22 cellular contexts compared by ENCODE assay signal in the genomic region with DNA sequence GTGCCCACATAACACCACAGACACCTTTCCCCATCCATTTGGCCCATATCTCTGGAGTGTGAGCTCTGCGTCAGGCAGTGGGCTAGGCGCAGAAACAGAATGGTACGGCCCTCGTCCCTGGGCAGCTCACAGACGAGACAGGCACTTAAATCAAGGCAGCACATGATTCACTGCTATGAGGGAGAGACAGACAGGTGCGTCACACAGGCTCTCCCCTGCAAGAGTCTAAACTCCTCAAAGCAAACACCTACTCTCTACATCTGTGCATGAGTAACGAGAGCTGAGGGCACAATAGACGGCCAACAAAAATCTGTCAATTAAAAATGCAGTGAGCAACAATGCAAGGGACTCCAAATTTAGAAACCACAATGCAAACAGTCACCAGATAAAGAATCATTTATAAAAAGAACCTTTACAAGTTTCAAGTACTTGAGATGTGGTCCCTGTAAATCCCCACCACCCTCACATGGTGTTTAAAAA.
DNase-seq lines count a peak whose midpoint lies in the region; ATAC-seq and TF ChIP-seq lines count a peak whose summit lies in the region.
"Had no signal": no experiment of that assay in that cellular context is flagged by ENCODE, and none has a peak within 500 bp of the region (broad histone marks: within the 10 kb centered on the region; RNA-seq: fewer than 3 reads in every experiment).

No MANE protein-coding gene starts in this region.

- H3K27me3 Mint-ChIP-seq in activated naive CD4-positive, alpha-beta T cell treated with anti-CD3 and anti-CD28 coated beads for 36 hours (ENCODE audit: low read depth): peaks cover 3% of the 10 kb centered on the region
- peaks cover 0 to 12% (median 6%) of the 10 kb centered on the region in 5 donors for H3K27me3 Mint-ChIP-seq in naive thymus-derived CD4-positive, alpha-beta T cell
- H3K27me3 Mint-ChIP-seq: B cell had no signal

- DNase-seq in NCI-H226 (peak; percentile 8), Right ventricle myocardium superior (no peak), omental fat pad (ENCODE audit: low spot score) (no peak), MG63 (no peak), NOMO-1 (lab: John Stamatoyannopoulos, UW; ENCODE audit: unreplicated experiment in 2 of 2) (no peak)
- DNase-seq in activated naive CD4-positive, alpha-beta T cell treated with anti-CD3 and anti-CD28 coated beads for 36 hours: no peak
- no peak for DNase-seq in naive thymus-derived CD4-positive, alpha-beta T cell
- DNase-seq: activated naive CD4-positive, alpha-beta T cell treated with Interleukin-2 at 50 U/mL for 16 hours; CD8-positive, alpha-beta memory T cell; DMS153; NCI-H1048; NCI-H1930; NCI-H748 treated with DMSO at 0.1 percent for 48 hours; stimulated activated CD4-positive, alpha-beta T cell treated with anti-CD3 and anti-CD28 coated beads, Interleukin-15, amount 100 ng/mL, for 24 hours; stimulated activated naive CD4-positive, alpha-beta T cell; T1000 had no signal

- peak; percentile 79 for ATAC-seq in Right ventricle myocardium superior (ENCODE audit: poor library complexity)
- ATAC-seq in omental fat pad (ENCODE audit: low FRiP score): peak; percentile 43
- no peak for ATAC-seq in naive thymus-derived CD4-positive, alpha-beta T cell
- ATAC-seq: WTC11 had no signal

- intact Hi-C loops in Right ventricle myocardium superior (cut with DNase I): no loop called here
- intact Hi-C loops in activated naive CD4-positive, alpha-beta T cell treated with anti-CD3 and anti-CD28 coated beads for 36 hours (cut with micrococcal nuclease): no loop called here
- intact Hi-C loops in naive thymus-derived CD4-positive, alpha-beta T cell (cut with micrococcal nuclease): no loop called here

- H3K27me3 ChIP-seq in BLaER1 (peaks cover 6% of the 10 kb centered on the region; the same call in 1 of the 2 replicates), MG63 (no peaks in the 10 kb centered on the region)
- no peaks in the 10 kb centered on the region for H3K27me3 ChIP-seq in naive thymus-derived CD4-positive, alpha-beta T cell (ENCODE audit: control insufficient read depth in 2 of 2, insufficient read depth in 2 of 2, low read length in 2 of 2)
- H3K27me3 ChIP-seq: testis, vagina had no signal

- H3K36me3 ChIP-seq in BLaER1 (no peaks in the 10 kb centered on the region), MG63 (no peaks in the 10 kb centered on the region)
- no peaks in the 10 kb centered on the region for H3K36me3 ChIP-seq in naive thymus-derived CD4-positive, alpha-beta T cell (ENCODE audit: control insufficient read depth in 2 of 3, insufficient read depth in 3 of 3, low read length in 3 of 3)
- H3K36me3 ChIP-seq: vagina had no signal

- peaks cover 29% of the 10 kb centered on the region for H3K4me1 ChIP-seq in BLaER1
- H3K4me1 ChIP-seq in naive thymus-derived CD4-positive, alpha-beta T cell (ENCODE audit: control insufficient read depth in 2 of 2, insufficient read depth in 2 of 2, low read length in 2 of 2): no peaks in the 10 kb centered on the region
- H3K4me1 ChIP-seq: vagina had no signal

- H3K9me3 Mint-ChIP-seq in activated naive CD4-positive, alpha-beta T cell treated with anti-CD3 and anti-CD28 coated beads for 36 hours: no peaks in the 10 kb centered on the region
- peaks cover 0 to 6% (median 2%) of the 10 kb centered on the region in 11 donors for H3K9me3 Mint-ChIP-seq in naive thymus-derived CD4-positive, alpha-beta T cell

- no peak overlapping the region for H3K4me3 Mint-ChIP-seq in activated naive CD4-positive, alpha-beta T cell treated with anti-CD3 and anti-CD28 coated beads for 36 hours
- H3K4me3 Mint-ChIP-seq in naive thymus-derived CD4-positive, alpha-beta T cell: no peak overlapping the region
- H3K4me3 Mint-ChIP-seq: B cell; CD8-positive, alpha-beta memory T cell; neural crest cell; WTC11 had no signal

- CTCF ChIA-PET in activated naive CD4-positive, alpha-beta T cell treated with anti-CD3 and anti-CD28 coated beads for 36 hours (lab: Charles Lee): interaction anchor here (0.9 kb wide), 1 partner anchor 15 kb away, joined by 3 read pairs; no protein-coding TSS in a partner anchor
- CTCF ChIA-PET in naive thymus-derived CD4-positive, alpha-beta T cell (lab: Charles Lee): no interaction called here

- POLR2A ChIA-PET in naive thymus-derived CD4-positive, alpha-beta T cell (lab: Charles Lee): no interaction called here

- H4K20me1 ChIP-seq in BLaER1: no peaks in the 10 kb centered on the region; the same call in 1 of the 2 replicates

- H3K9me3 ChIP-seq in BLaER1 (no peaks in the 10 kb centered on the region), MG63 (no peaks in the 10 kb centered on the region)
- H3K9me3 ChIP-seq in naive thymus-derived CD4-positive, alpha-beta T cell (ENCODE audit: control insufficient read depth in 2 of 3, low read length in 3 of 3): no peaks in the 10 kb centered on the region
- H3K9me3 ChIP-seq: testis, vagina had no signal

- no peak overlapping the region for H3K27ac Mint-ChIP-seq in activated naive CD4-positive, alpha-beta T cell treated with anti-CD3 and anti-CD28 coated beads for 36 hours
- no peak overlapping the region for H3K27ac Mint-ChIP-seq in naive thymus-derived CD4-positive, alpha-beta T cell
- H3K27ac Mint-ChIP-seq: B cell; CD8-positive, alpha-beta memory T cell; WTC11 had no signal

- TF ChIP-seq CTCF in omental fat pad (IDR thresholded peaks at IDR 0.05): no peak

- H3K4me1 Mint-ChIP-seq in activated naive CD4-positive, alpha-beta T cell treated with anti-CD3 and anti-CD28 coated beads for 36 hours (ENCODE audit: low read depth): no peaks in the 10 kb centered on the region
- H3K4me1 Mint-ChIP-seq in naive thymus-derived CD4-positive, alpha-beta T cell: peaks cover 0 to 5% (median 0%) of the 10 kb centered on the region in 7 donors
- H3K4me1 Mint-ChIP-seq: B cell; CD8-positive, alpha-beta memory T cell had no signal

- H3K27ac ChIP-seq in BLaER1: no peak overlapping the region
- no peak overlapping the region for H3K27ac ChIP-seq in naive thymus-derived CD4-positive, alpha-beta T cell (ENCODE audit: low read depth, low read length)
- H3K27ac ChIP-seq: testis, vagina had no signal

- H3K36me3 Mint-ChIP-seq in activated naive CD4-positive, alpha-beta T cell treated with anti-CD3 and anti-CD28 coated beads for 36 hours (ENCODE audit: low read depth): no peaks in the 10 kb centered on the region
- no peaks in the 10 kb centered on the region for H3K36me3 Mint-ChIP-seq in naive thymus-derived CD4-positive, alpha-beta T cell
- H3K36me3 Mint-ChIP-seq: CD8-positive, alpha-beta memory T cell had no signal

- peak overlapping the region; percentile 9; the same call in 1 of the 2 replicates for H3K4me2 ChIP-seq in BLaER1

- no peak overlapping the region for H3K9ac ChIP-seq in BLaER1

- H3K4me3 ChIP-seq in BLaER1: no peak overlapping the region
- no peak overlapping the region for H3K4me3 ChIP-seq in MG63
- no peak overlapping the region for H3K4me3 ChIP-seq in naive thymus-derived CD4-positive, alpha-beta T cell (ENCODE audit: low read length)
- H3K4me3 ChIP-seq: testis, vagina had no signal
